Comparison of ENCODE assay signal across 1 cellular context in the genomic region with DNA sequence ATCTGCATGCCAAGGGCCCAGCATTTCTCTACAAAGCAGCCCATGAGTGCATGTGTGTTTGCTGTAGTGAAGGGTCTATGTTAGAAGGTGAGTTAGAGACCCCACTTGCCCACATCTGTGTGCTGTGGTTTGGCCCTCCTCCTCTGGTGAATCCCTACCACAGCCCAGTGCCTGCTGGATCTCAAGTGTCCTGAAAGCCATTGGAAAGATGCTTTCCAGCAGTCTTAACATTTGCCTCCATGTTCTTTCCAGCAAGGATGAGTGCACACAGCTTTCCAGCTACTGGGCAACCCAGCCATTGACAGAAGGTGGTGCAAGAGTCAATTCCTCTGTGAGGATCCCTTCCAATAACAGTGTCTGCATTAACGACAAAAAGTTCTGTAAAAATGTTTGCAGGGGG.
TF ChIP-seq lines count a peak whose summit lies in the region.

No MANE protein-coding gene starts in this region.

TF ChIP-seq in SK-N-SH, 30 proteins besides CTCF, POLR2A, EP300 and RAD21 (continued from another document):
- TF ChIP-seq, protein P1, sequence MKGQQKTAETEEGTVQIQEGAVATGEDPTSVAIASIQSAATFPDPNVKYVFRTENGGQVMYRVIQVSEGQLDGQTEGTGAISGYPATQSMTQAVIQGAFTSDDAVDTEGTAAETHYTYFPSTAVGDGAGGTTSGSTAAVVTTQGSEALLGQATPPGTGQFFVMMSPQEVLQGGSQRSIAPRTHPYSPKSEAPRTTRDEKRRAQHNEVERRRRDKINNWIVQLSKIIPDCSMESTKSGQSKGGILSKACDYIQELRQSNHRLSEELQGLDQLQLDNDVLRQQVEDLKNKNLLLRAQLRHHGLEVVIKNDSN (IDR thresholded peaks at IDR 0.05; ENCODE audit: borderline replicate concordance, low read depth), result no peak
- no peak for TF ChIP-seq RCOR1 (IDR thresholded peaks at IDR 0.05; ENCODE audit: low read length)
- TF ChIP-seq SIN3A (IDR thresholded peaks at IDR 0.05; ENCODE audit: borderline replicate concordance, low read depth, low read length), result no peak
- no peak for TF ChIP-seq FOSL2 (IDR thresholded peaks at IDR 0.05; ENCODE audit: borderline replicate concordance, low read depth)
- TF ChIP-seq, protein P2, sequence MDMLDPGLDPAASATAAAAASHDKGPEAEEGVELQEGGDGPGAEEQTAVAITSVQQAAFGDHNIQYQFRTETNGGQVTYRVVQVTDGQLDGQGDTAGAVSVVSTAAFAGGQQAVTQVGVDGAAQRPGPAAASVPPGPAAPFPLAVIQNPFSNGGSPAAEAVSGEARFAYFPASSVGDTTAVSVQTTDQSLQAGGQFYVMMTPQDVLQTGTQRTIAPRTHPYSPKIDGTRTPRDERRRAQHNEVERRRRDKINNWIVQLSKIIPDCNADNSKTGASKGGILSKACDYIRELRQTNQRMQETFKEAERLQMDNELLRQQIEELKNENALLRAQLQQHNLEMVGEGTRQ (IDR thresholded peaks at IDR 0.05; ENCODE audit: borderline replicate concordance, low read depth, low read length), result no peak
- no peak for TF ChIP-seq TCF12 (IDR thresholded peaks at IDR 0.05)
- no peak for TF ChIP-seq YY1 (IDR thresholded peaks at IDR 0.05; ENCODE audit: low read depth)
- TF ChIP-seq, protein P3, sequence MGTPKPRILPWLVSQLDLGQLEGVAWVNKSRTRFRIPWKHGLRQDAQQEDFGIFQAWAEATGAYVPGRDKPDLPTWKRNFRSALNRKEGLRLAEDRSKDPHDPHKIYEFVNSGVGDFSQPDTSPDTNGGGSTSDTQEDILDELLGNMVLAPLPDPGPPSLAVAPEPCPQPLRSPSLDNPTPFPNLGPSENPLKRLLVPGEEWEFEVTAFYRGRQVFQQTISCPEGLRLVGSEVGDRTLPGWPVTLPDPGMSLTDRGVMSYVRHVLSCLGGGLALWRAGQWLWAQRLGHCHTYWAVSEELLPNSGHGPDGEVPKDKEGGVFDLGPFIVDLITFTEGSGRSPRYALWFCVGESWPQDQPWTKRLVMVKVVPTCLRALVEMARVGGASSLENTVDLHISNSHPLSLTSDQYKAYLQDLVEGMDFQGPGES (IDR thresholded peaks at IDR 0.05; ENCODE audit: low read depth, low read length), result no peak
